In genomic region chr4:36609631-36610030, GRCh38 we compare ENCODE assay signal across 17 cellular contexts.
"Had no signal": no experiment of that assay in that cellular context is flagged by ENCODE, and none has a peak within 500 bp of the region (broad histone marks: within the 10 kb centered on the region; RNA-seq: fewer than 3 reads in every experiment).

No MANE protein-coding gene starts in this region.

- ATAC-seq: gastrocnemius medialis; natural killer cell treated with Interleukin-12 subunit alpha and Interleukin-12 subunit beta and Interleukin-15 and Interleukin-18, amount 100 ng/mL, for 72 hours had no signal

- H3K27me3 Mint-ChIP-seq: activated CD4-positive, alpha-beta memory T cell treated with anti-CD3 and anti-CD28 coated beads for 36 hours; activated naive CD4-positive, alpha-beta T cell treated with anti-CD3 and anti-CD28 coated beads, Interleukin-2, amount 10 ng/mL, durations not matched to agents 7 days and 5 days; natural killer cell treated with Interleukin-12 subunit alpha and Interleukin-12 subunit beta and Interleukin-15 and Interleukin-18, amount 100 ng/mL, for 72 hours had no signal

- H3K9me3 Mint-ChIP-seq: activated naive CD4-positive, alpha-beta T cell treated with anti-CD3 and anti-CD28 coated beads, Interleukin-2, amount 10 ng/mL, durations not matched to agents 7 days and 5 days had no signal

- FAIRE-seq: urothelium cell line had no signal

- H3K4me3 Mint-ChIP-seq: activated CD4-positive, alpha-beta memory T cell treated with anti-CD3 and anti-CD28 coated beads for 36 hours; activated naive CD4-positive, alpha-beta T cell treated with anti-CD3 and anti-CD28 coated beads, Interleukin-2, amount 10 ng/mL, durations not matched to agents 7 days and 5 days; activated T-cell treated with anti-CD3 and anti-CD28 coated beads, Interleukin-2, amount 50 U/mL, for 72 hours; natural killer cell treated with Interleukin-12 subunit alpha and Interleukin-12 subunit beta and Interleukin-15 and Interleukin-18, amount 100 ng/mL, for 72 hours had no signal

- H3K27ac Mint-ChIP-seq: activated CD4-positive, alpha-beta memory T cell treated with anti-CD3 and anti-CD28 coated beads for 36 hours; activated naive CD4-positive, alpha-beta T cell treated with anti-CD3 and anti-CD28 coated beads, Interleukin-2, amount 10 ng/mL, durations not matched to agents 7 days and 5 days; activated T-cell treated with anti-CD3 and anti-CD28 coated beads, Interleukin-2, amount 50 U/mL, for 72 hours; natural killer cell treated with Interleukin-12 subunit alpha and Interleukin-12 subunit beta and Interleukin-15 and Interleukin-18, amount 100 ng/mL, for 72 hours had no signal

- H3K36me3 Mint-ChIP-seq: activated naive CD4-positive, alpha-beta T cell treated with anti-CD3 and anti-CD28 coated beads, Interleukin-2, amount 10 ng/mL, durations not matched to agents 7 days and 5 days; natural killer cell treated with Interleukin-12 subunit alpha and Interleukin-12 subunit beta and Interleukin-15 and Interleukin-18, amount 100 ng/mL, for 72 hours had no signal

- H3K4me1 Mint-ChIP-seq: activated naive CD4-positive, alpha-beta T cell treated with anti-CD3 and anti-CD28 coated beads, Interleukin-2, amount 10 ng/mL, durations not matched to agents 7 days and 5 days had no signal

- DNase-seq: activated CD4-positive, alpha-beta memory T cell treated with anti-CD3 and anti-CD28 coated beads for 36 hours; activated CD4-positive, alpha-beta T cell treated with anti-CD3 and anti-CD28 coated beads for 48 hours; activated CD4-positive, CD25-positive, alpha-beta regulatory T cell; activated effector memory CD4-positive, alpha-beta T cell treated with anti-CD3 and anti-CD28 coated beads, Interleukin-2, amount 50 U/mL, for 16 hours; activated naive CD4-positive, alpha-beta T cell treated with anti-CD3 and anti-CD28 coated beads, Interleukin-2, amount 10 ng/mL, durations not matched to agents 7 days and 5 days; activated T-cell treated with anti-CD3 and anti-CD28 coated beads, Interleukin-2, amount 50 U/mL, for 72 hours; amygdala; cerebellar nuclear complex; gastrocnemius medialis; hypothalamus; midbrain; ovary; stimulated activated CD4-positive, alpha-beta T cell treated with anti-CD3 and anti-CD28 coated beads, Interleukin-1b, Interleukin-23, amount 100 ng/mL, for 48 hours; stomach; T-helper 9 cell had no signal
